Comparison of ENCODE assay signal across 8 cellular contexts in genomic region chr2:58240595-58240937, GRCh38. TPM values are rescaled to one million over a fixed set of nuclear protein-coding genes. Genes with fewer than 3 reads are reported as not detected.
DNase-seq lines count a peak whose midpoint lies in the region; ATAC-seq, FAIRE-seq and TF ChIP-seq lines count a peak whose summit lies in the region.

No MANE protein-coding gene starts in this region.

- WGBS in ovary, 3 donors, result 9 to 11% (median 11%) methylated on average over 8 of the region's 8 CpGs

- TF ChIP-seq POLR2A in GM12891 (IDR thresholded peaks at IDR 0.05; ENCODE audit: low read depth, low read length), result no peak
- no peak for TF ChIP-seq POLR2A in ovary (IDR thresholded peaks at IDR 0.05)

- H3K36me3 ChIP-seq in SK-N-MC (ENCODE audit: insufficient read depth, low read length) (peaks cover 15% of the 10 kb centered on the region; the same call in 1 of the 2 replicates), ovary (no peaks in the 10 kb centered on the region)

- H3K9ac ChIP-seq in SK-N-MC (ENCODE audit: insufficient read length), result peak overlapping the region; percentile 95

- peak; percentile 1 for ATAC-seq in HG02970 (IDR thresholded peaks at IDR 0.05; ENCODE audit: low FRiP score, unreplicated experiment)
- no peak for ATAC-seq in HG03378 (IDR thresholded peaks at IDR 0.05; ENCODE audit: unreplicated experiment)

- DNase-seq in GM12891 (ENCODE audit: insufficient read length, low spot score) (no peak), SK-N-MC (ENCODE audit: low read depth, low spot score) (no peak), fibroblast of mammary gland (ENCODE audit: low read depth) (peak; percentile 23), ovary (no peak), head of caudate nucleus (no peak), MV-4-11 (lab: John Stamatoyannopoulos, UW) (no peak)

- TF ChIP-seq CTCF in fibroblast of mammary gland (conservative IDR thresholded peaks at IDR 0.05; ENCODE audit: control insufficient read depth, insufficient read depth, low read depth, low read length) (no peak), ovary (IDR thresholded peaks at IDR 0.05) (no peak)

- H3K4me3 ChIP-seq in SK-N-MC, result peak overlapping the region; percentile 97
- peak overlapping the region; percentile 88 for H3K4me3 ChIP-seq in fibroblast of mammary gland (ENCODE audit: control insufficient read depth, low read depth, low read length)
- peak overlapping the region; percentile 94 for H3K4me3 ChIP-seq in ovary

- intact Hi-C loops in ovary (cut with DNase I) (no loop called here), head of caudate nucleus (cut with DNase I) (loop anchor here (5.0 kb wide), 1 partner anchor 187 kb away; no protein-coding TSS in a partner anchor)

- H3K4me1 ChIP-seq in ovary (ENCODE audit: insufficient read depth), result peaks cover 2% of the 10 kb centered on the region

- FAIRE-seq in GM12891 (lab: Jason Lieb, UNC), result peak; percentile 35

- no peak for TF ChIP-seq EP300 in ovary (IDR thresholded peaks at IDR 0.05)

- H3K27ac ChIP-seq in SK-N-MC, result no peak overlapping the region
- peak overlapping the region; percentile 56 to 88 for H3K27ac ChIP-seq in ovary

- H3K9me3 ChIP-seq in SK-N-MC (ENCODE audit: low read depth, low read length), result peaks cover 5% of the 10 kb centered on the region; the same call in 1 of the 2 replicates
- no peaks in the 10 kb centered on the region for H3K9me3 ChIP-seq in ovary

- H3K27me3 ChIP-seq in ovary, result no peaks in the 10 kb centered on the region

TF ChIP-seq in GM12891, 5 proteins besides CTCF, POLR2A, EP300 and RAD21:
- TF ChIP-seq PAX5 (IDR thresholded peaks at IDR 0.05; ENCODE audit: insufficient read depth, low read length, severe bottlenecking), result no peak
- TF ChIP-seq POLR2AphosphoS5 (IDR thresholded peaks at IDR 0.05; ENCODE audit: low read depth, low read length), result no peak
- no peak for TF ChIP-seq TAF1 (IDR thresholded peaks at IDR 0.05; ENCODE audit: low read depth, low read length)
- no peak for TF ChIP-seq SPI1 (IDR thresholded peaks at IDR 0.05; ENCODE audit: low read depth, low read length)

RNA-seq across cellular contexts. Expression of gene FANCL, which starts 0.6 kb away (rescaled TPM):
- 23.5 TPM for polyA plus RNA-seq in GM12891 (2012; ENCODE audit: low read depth, missing spikeins)
- total RNA-seq in ovary, result 10 to 100 TPM; 33.4 to 79.2 (median 42.6) TPM
- polyA plus RNA-seq in ovary, result 10 to 100 TPM; 18.8 to 20.0 TPM
